Comparison of ENCODE assay signal across 9 cellular contexts in the genomic region with DNA sequence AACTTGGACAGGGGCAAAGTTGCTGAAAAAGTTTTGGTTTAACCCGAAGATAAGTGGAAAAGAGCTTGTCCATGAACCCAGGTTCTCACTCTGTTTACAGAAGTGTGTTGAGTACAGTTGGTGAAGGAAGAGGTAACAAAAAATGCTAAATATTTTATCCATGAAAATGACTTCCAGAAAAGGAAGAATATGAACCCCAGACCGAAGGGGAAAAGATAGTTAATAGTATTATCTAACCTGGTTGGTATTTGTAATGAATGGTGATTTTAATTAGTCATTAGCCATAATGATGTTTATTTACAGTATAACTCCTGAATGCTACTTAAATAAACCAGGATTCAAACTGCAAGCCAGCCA. TPM values are rescaled to one million over a fixed set of nuclear protein-coding genes. Genes with fewer than 3 reads are reported as not detected.
A peak's percentile ranks its signal among the peaks of the same experiment; 100 is the strongest.
DNase-seq lines count a peak whose midpoint lies in the region; ATAC-seq, FAIRE-seq and TF ChIP-seq lines count a peak whose summit lies in the region.
"Had no signal": no experiment of that assay in that cellular context is flagged by ENCODE, and none has a peak within 500 bp of the region (broad histone marks: within the 10 kb centered on the region; RNA-seq: fewer than 3 reads in every experiment).

No MANE protein-coding gene starts in this region.

- peak overlapping the region; percentile 92 for H3K27ac Mint-ChIP-seq in activated T-cell treated with anti-CD3 and anti-CD28 coated beads, Interleukin-2, amount 50 U/mL, for 72 hours
- H3K27ac Mint-ChIP-seq in astrocyte (ENCODE audit: unreplicated experiment) = peak overlapping the region; percentile 98

- peaks cover 6 to 26% of the 10 kb centered on the region in 2 donors for H3K36me3 Mint-ChIP-seq in activated T-cell treated with anti-CD3 and anti-CD28 coated beads, Interleukin-2, amount 50 U/mL, for 72 hours (ENCODE audit: insufficient read depth in 2 of 2)
- peaks cover 10% of the 10 kb centered on the region for H3K36me3 Mint-ChIP-seq in astrocyte (ENCODE audit: low read depth, unreplicated experiment)

- peak overlapping the region; percentile 75 for H2AFZ ChIP-seq in astrocyte (ENCODE audit: low read depth, low read length)

- FAIRE-seq in astrocyte (lab: Jason Lieb, UNC) = no peak

- peak overlapping the region; percentile 91 for H3K9ac ChIP-seq in astrocyte (ENCODE audit: low read length)

- H3K4me3 ChIP-seq in astrocyte (ENCODE audit: insufficient read depth, low read depth, low read length) (peak overlapping the region; percentile 83), tibial artery (peak overlapping the region; percentile 57 to 58)

- intact Hi-C loops in tibial artery (cut with DNase I; ENCODE audit: low total_unique reads) = loop anchor here (5.0 kb wide), 1 partner anchor 126 kb away; no protein-coding TSS in a partner anchor

- H3K27ac ChIP-seq in astrocyte (ENCODE audit: low read depth, low read length) (peak overlapping the region; percentile 88), layer of hippocampus (ENCODE audit: low read depth, low read length) (peak overlapping the region; percentile 43), tibial artery (peak overlapping the region; percentile 75)

- peak overlapping the region; percentile 91 for H3K4me2 ChIP-seq in astrocyte (ENCODE audit: low read length)

- DNase-seq in activated T-cell treated with anti-CD3 and anti-CD28 coated beads, Interleukin-2, amount 50 U/mL, for 72 hours = no peak
- DNase-seq in activated T-cell treated with anti-CD3 and anti-CD28 coated beads for 4 hours = no peak
- peak; percentile 5 for DNase-seq in astrocyte (ENCODE audit: low read depth)
- no peak for DNase-seq in tibial artery
- DNase-seq in NCI-H187 treated with DMSO at 0.1 percent for 48 hours (lab: John Stamatoyannopoulos, UW) = no peak
- DNase-seq in anterior cingulate cortex (lab: John Stamatoyannopoulos, UW) = no peak
- DNase-seq in MV-4-11 (lab: John Stamatoyannopoulos, UW) = no peak

- H3K36me3 ChIP-seq in astrocyte (ENCODE audit: insufficient read depth, low read length) = peaks cover 22% of the 10 kb centered on the region
- H3K36me3 ChIP-seq in tibial artery = peaks cover 23 to 52% (median 39%) of the 10 kb centered on the region in 3 donors

- H3K4me1 Mint-ChIP-seq in activated T-cell treated with anti-CD3 and anti-CD28 coated beads, Interleukin-2, amount 50 U/mL, for 72 hours (ENCODE audit: low read depth) = peaks cover 44% of the 10 kb centered on the region
- H3K4me1 Mint-ChIP-seq in astrocyte (ENCODE audit: low read depth, unreplicated experiment) = peaks cover 10% of the 10 kb centered on the region

- H3K27me3 Mint-ChIP-seq in activated T-cell treated with anti-CD3 and anti-CD28 coated beads, Interleukin-2, amount 50 U/mL, for 72 hours (ENCODE audit: low read depth) = no peaks in the 10 kb centered on the region
- no peaks in the 10 kb centered on the region for H3K27me3 Mint-ChIP-seq in astrocyte (ENCODE audit: low read depth, unreplicated experiment)

- H3K4me3 Mint-ChIP-seq in activated T-cell treated with anti-CD3 and anti-CD28 coated beads, Interleukin-2, amount 50 U/mL, for 72 hours = peak overlapping the region; percentile 92 to 98
- peak overlapping the region; percentile 94 for H3K4me3 Mint-ChIP-seq in astrocyte (ENCODE audit: unreplicated experiment)

- ATAC-seq in activated T-cell treated with anti-CD3 and anti-CD28 coated beads, Interleukin-2, amount 50 U/mL, for 72 hours (replicated peaks in 1 of 2) = no peak

- no peaks in the 10 kb centered on the region for H3K9me3 ChIP-seq in astrocyte (ENCODE audit: insufficient read depth, low read depth, low read length)
- H3K9me3 ChIP-seq in tibial artery = no peaks in the 10 kb centered on the region

- H3K27me3 ChIP-seq in astrocyte (ENCODE audit: insufficient read depth, low read length) (no peaks in the 10 kb centered on the region), layer of hippocampus (ENCODE audit: control insufficient read depth, insufficient read depth, low read length) (no peaks in the 10 kb centered on the region), tibial artery (no peaks in the 10 kb centered on the region)

- H3K4me1 ChIP-seq in astrocyte (ENCODE audit: insufficient read depth, low read length) (peaks cover 11% of the 10 kb centered on the region), tibial artery (peaks cover 0 to 21% (median 17%) of the 10 kb centered on the region in 4 donors)

- no peaks in the 10 kb centered on the region for H3K9me3 Mint-ChIP-seq in activated T-cell treated with anti-CD3 and anti-CD28 coated beads, Interleukin-2, amount 50 U/mL, for 72 hours
- no peaks in the 10 kb centered on the region for H3K9me3 Mint-ChIP-seq in astrocyte (ENCODE audit: unreplicated experiment)

- H4K20me1 ChIP-seq in astrocyte (ENCODE audit: insufficient read depth, low read length) = peaks cover 9% of the 10 kb centered on the region

- H3K79me2 ChIP-seq in astrocyte (ENCODE audit: insufficient read depth, low read length) = peaks cover 16% of the 10 kb centered on the region

- TF ChIP-seq CTCF in astrocyte (IDR thresholded peaks at IDR 0.05; ENCODE audit: insufficient read depth, low read depth, low read length) (no peak), tibial artery (IDR thresholded peaks at IDR 0.05) (no peak)

RNA-seq across cellular contexts. Expression of a gene that starts 0.6 kb away (rescaled TPM):
- 10 to 100 TPM; 11.7 to 21.6 TPM for total RNA-seq in activated T-cell treated with anti-CD3 and anti-CD28 coated beads, Interleukin-2, amount 50 U/mL, for 72 hours
- total RNA-seq in astrocyte = 10.1 and 11.4 TPM in 2 replicates

RNA-seq across cellular contexts. Expression of a gene that starts 17.3 kb away (rescaled TPM):
- under 1 TPM in 1 of 2 donors, not detected in 1; 0.74 TPM for total RNA-seq in activated T-cell treated with anti-CD3 and anti-CD28 coated beads, Interleukin-2, amount 50 U/mL, for 72 hours
- total RNA-seq in astrocyte = not detected in 2 replicates
- total RNA-seq: Daoy had no signal

RNA-seq across cellular contexts. Expression of a gene that starts 22.7 kb away (rescaled TPM):
- total RNA-seq in activated T-cell treated with anti-CD3 and anti-CD28 coated beads, Interleukin-2, amount 50 U/mL, for 72 hours = 1,000 to 10,000 TPM; 4,759 to 5,082 TPM
- total RNA-seq in astrocyte = 4,186 and 4,812 TPM in 2 replicates
- total RNA-seq: Daoy had no signal

RNA-seq across cellular contexts. Expression of a gene that starts 40.1 kb away (rescaled TPM):
- 10 to 100 TPM; 86.3 to 92.1 TPM for total RNA-seq in activated T-cell treated with anti-CD3 and anti-CD28 coated beads, Interleukin-2, amount 50 U/mL, for 72 hours
- 46.8 and 53.6 TPM in 2 replicates for total RNA-seq in astrocyte
